8 cellular contexts compared by ENCODE assay signal in genomic region chr1:87327362-87328120, GRCh38. TPM values are rescaled to one million over a fixed set of nuclear protein-coding genes. Genes with fewer than 3 reads are reported as not detected.
DNase-seq lines count a peak whose midpoint lies in the region; ATAC-seq, FAIRE-seq and TF ChIP-seq lines count a peak whose summit lies in the region.

No MANE protein-coding gene starts in this region.

- H3F3A ChIP-seq in neural cell (ENCODE audit: insufficient read depth, low read length, poor library complexity, severe bottlenecking), result peaks cover 6% of the 10 kb centered on the region

- H3K4me1 Mint-ChIP-seq in CD14-positive monocyte, result peaks cover 25% of the 10 kb centered on the region

- TF ChIP-seq CTCF in CD14-positive monocyte (IDR thresholded peaks at IDR 0.05), result no peak
- TF ChIP-seq CTCF in NB4 (IDR thresholded peaks at IDR 0.05; ENCODE audit: low read depth, low read length), result no peak
- no peak for TF ChIP-seq CTCF in neural cell (IDR thresholded peaks at IDR 0.05; ENCODE audit: poor library complexity, severe bottlenecking)

- intact Hi-C loops in CD14-positive monocyte (cut with micrococcal nuclease), result no loop called here

- WGBS in ectodermal cell, 2 experiments, result 60 to 62% methylated on average over 5 to 8 of the region's 9 CpGs

- DNase-seq in CD14-positive monocyte (ENCODE audit: low spot score) (no peak), NB4 (ENCODE audit: low read depth) (no peak), H54 (ENCODE audit: insufficient read length, low spot score) (no peak), NCI-H2171 (lab: John Stamatoyannopoulos, UW) (no peak)

- TF ChIP-seq EP300 in neural cell (conservative IDR thresholded peaks at IDR 0.05; ENCODE audit: poor library complexity, severe bottlenecking), result no peak

- peak overlapping the region; percentile 60 to 96 (median 94) for H3K27ac Mint-ChIP-seq in CD14-positive monocyte

- H3K4me3 Mint-ChIP-seq in CD14-positive monocyte, result peak overlapping the region; percentile 88 to 92

- H3K27ac ChIP-seq in ectodermal cell (ENCODE audit: insufficient read depth, low read depth, low read length, poor library complexity, severe bottlenecking) (peak overlapping the region; percentile 82), neural cell (ENCODE audit: low read length) (peak overlapping the region; percentile 89)

- H3K36me3 ChIP-seq in ectodermal cell (ENCODE audit: control insufficient read depth, insufficient read depth, low read length) (no peaks in the 10 kb centered on the region), neural cell (ENCODE audit: insufficient read depth, low read length) (peaks cover 5% of the 10 kb centered on the region)

- no peak for TF ChIP-seq POLR2A in NB4 (IDR thresholded peaks at IDR 0.05; ENCODE audit: extremely low read depth, insufficient read length)
- no peak for TF ChIP-seq POLR2A in H54 (IDR thresholded peaks at IDR 0.05; ENCODE audit: low read depth, low read length)

- H3K9me2 ChIP-seq in neural cell (ENCODE audit: insufficient read depth, low read length), result no peaks in the 10 kb centered on the region

- peak overlapping the region; percentile 76 for H3K4me2 ChIP-seq in neural cell (ENCODE audit: low read length)

- no peaks in the 10 kb centered on the region for H4K20me1 ChIP-seq in neural cell (ENCODE audit: insufficient read depth)

- peaks cover 23% of the 10 kb centered on the region for H3K79me2 ChIP-seq in neural cell (replicated peaks; ENCODE audit: insufficient read depth, low read length)

- H3K27me3 Mint-ChIP-seq in CD14-positive monocyte (ENCODE audit: low read depth in 3 of 3), result peaks cover 0 to 4% (median 4%) of the 10 kb centered on the region in 3 donors

- H3K9ac ChIP-seq in neural cell (ENCODE audit: low read length), result peak overlapping the region; percentile 87

- no peak for ATAC-seq in GM19463 (IDR thresholded peaks at IDR 0.05; ENCODE audit: unreplicated experiment)
- no peak for ATAC-seq in GM19395 (IDR thresholded peaks at IDR 0.05; ENCODE audit: unreplicated experiment)

- no peak for FAIRE-seq in H54 (lab: Jason Lieb, UNC)

- peak overlapping the region; percentile 63 for H3K4me3 ChIP-seq in NB4 (ENCODE audit: low read depth, low read length)
- peak overlapping the region; percentile 85 for H3K4me3 ChIP-seq in ectodermal cell (ENCODE audit: insufficient read depth, low read depth, low read length)
- peak overlapping the region; percentile 78 for H3K4me3 ChIP-seq in neural cell (ENCODE audit: low read length)

- H3K36me3 Mint-ChIP-seq in CD14-positive monocyte, result peaks cover 6 to 7% of the 10 kb centered on the region in 2 donors

- H3K4me1 ChIP-seq in ectodermal cell (ENCODE audit: control insufficient read depth, insufficient read depth, low read length), result peaks cover 11% of the 10 kb centered on the region

- no peaks in the 10 kb centered on the region for H3K9me3 ChIP-seq in ectodermal cell (ENCODE audit: control insufficient read depth, low read length)
- no peaks in the 10 kb centered on the region for H3K9me3 ChIP-seq in neural cell (ENCODE audit: low read length)

- H3K9me3 Mint-ChIP-seq in CD14-positive monocyte, result no peaks in the 10 kb centered on the region

- peak overlapping the region; percentile 92 for H2AFZ ChIP-seq in neural cell (ENCODE audit: low read depth, low read length)

- no peak for TF ChIP-seq RAD21 in neural cell (conservative IDR thresholded peaks at IDR 0.05)

- H3K27me3 ChIP-seq in ectodermal cell (ENCODE audit: control insufficient read depth, insufficient read depth, low read length, poor library complexity, severe bottlenecking) (no peaks in the 10 kb centered on the region), neural cell (ENCODE audit: insufficient read depth, low read depth, low read length) (peaks cover 3% of the 10 kb centered on the region)

TF ChIP-seq in neural cell, 6 proteins besides CTCF, POLR2A, EP300 and RAD21:
- TF ChIP-seq MXI1 (conservative IDR thresholded peaks at IDR 0.05; ENCODE audit: poor library complexity, severe bottlenecking) (no peak), TAF1 (IDR thresholded peaks at IDR 0.05; ENCODE audit: low read depth) (no peak), REST (IDR thresholded peaks at IDR 0.05; ENCODE audit: borderline replicate concordance) (no peak), POLR2AphosphoS5 (IDR thresholded peaks at IDR 0.05) (no peak), SMC3 (conservative IDR thresholded peaks at IDR 0.05; ENCODE audit: poor library complexity) (no peak)

RNA-seq across cellular contexts. Expression of gene LMO4, which starts 1.1 kb away (rescaled TPM):
- 10 to 100 TPM; 20.3 to 22.3 TPM for polyA plus RNA-seq in CD14-positive monocyte
- 80.6 TPM for polyA plus RNA-seq in ectodermal cell (2013, experiment 1 of 4)
- 79.9 TPM for polyA plus RNA-seq in ectodermal cell (2013, experiment 2 of 4)
- polyA plus RNA-seq in ectodermal cell (2013, experiment 3 of 4), result 76.9 TPM
- 90.1 TPM for polyA plus RNA-seq in ectodermal cell (2013, experiment 4 of 4)
- polyA plus RNA-seq in neural cell, result 147 and 153 TPM in 2 replicates
- 79.6 and 92.8 TPM in 2 replicates for polyA minus RNA-seq in neural cell
